ENCODE assay signal across 6 cellular contexts in genomic region chr15:20473465-20473864, GRCh38.
DNase-seq lines count a peak whose midpoint lies in the region; ATAC-seq, FAIRE-seq and TF ChIP-seq lines count a peak whose summit lies in the region.
"Not testable (repeated sequence)": the region's sequence is repeated elsewhere in the genome, so short reads cannot be mapped to it uniquely, and the experiment has no call there.

No MANE protein-coding gene starts in this region.

- in situ Hi-C loops in GM12878 (cut with MboI), result not testable (repeated sequence)

- RAD21 ChIA-PET in GM12878 (lab: Charles Lee; ENCODE audit: unreplicated experiment), result not testable (repeated sequence)

- not testable (repeated sequence) for H2AFZ ChIP-seq in GM12878 (ENCODE audit: control insufficient read depth, low read depth, low read length)

- CTCF ChIA-PET in GM12878 (lab: Yijun Ruan, JAX), result not testable (repeated sequence)

- not testable (repeated sequence) for BruUV-seq in GM12878 (replicated peaks; lab: Mats Ljungman, UMichigan)

- TF ChIP-seq RAD21 in GM12878 (IDR thresholded peaks at IDR 0.05; ENCODE audit: insufficient read depth, low read depth, low read length), result not testable (repeated sequence)

- not testable (repeated sequence) for H3K9ac ChIP-seq in GM12878 (ENCODE audit: control insufficient read depth, insufficient read depth, low read length)

- FAIRE-seq in GM12878 (lab: Jason Lieb, UNC), result not testable (repeated sequence)

- SMC1A ChIA-PET in GM12878 (lab: Charles Lee; ENCODE audit: uncharacterized antibody, unreplicated experiment), result not testable (repeated sequence)

- ATAC-seq in GM18868 (IDR thresholded peaks at IDR 0.05; ENCODE audit: unreplicated experiment) (peak; percentile 69), GM21423 (IDR thresholded peaks at IDR 0.05; ENCODE audit: unreplicated experiment) (peak; percentile 33), GM21786 (IDR thresholded peaks at IDR 0.05; ENCODE audit: unreplicated experiment) (peak; percentile 9), HG02759 (IDR thresholded peaks at IDR 0.05; ENCODE audit: unreplicated experiment) (peak; percentile 43), HG03378 (IDR thresholded peaks at IDR 0.05; ENCODE audit: unreplicated experiment) (peak; percentile 39), GM12878 (peak; percentile 64)

- not testable (repeated sequence) for TF ChIP-seq POLR2A in GM12878 (IDR thresholded peaks at IDR 0.05; ENCODE audit: low read depth, low read length)

- H3K9me3 ChIP-seq in GM12878 (replicated peaks; ENCODE audit: control insufficient read depth, insufficient read depth, low read length), result not testable (repeated sequence)

- not testable (repeated sequence) for H3K36me3 ChIP-seq in GM12878 (ENCODE audit: control insufficient read depth in 2 of 2, insufficient read depth in 2 of 2, low read length in 1 of 2)

- not testable (repeated sequence) for H3K4me3 ChIP-seq in GM12878

- H4K20me1 ChIP-seq in GM12878 (ENCODE audit: control insufficient read depth, insufficient read depth), result not testable (repeated sequence)

- not testable (repeated sequence) for H3K27me3 ChIP-seq in GM12878 (replicated peaks in 1 of 2; ENCODE audit: control insufficient read depth in 2 of 2, insufficient read depth in 2 of 2, low read length in 1 of 2)

- intact Hi-C loops in GM12878 (cut with micrococcal nuclease; ENCODE audit: unreplicated experiment), result not testable (repeated sequence)

- H3K4me1 ChIP-seq in GM12878 (ENCODE audit: control insufficient read depth, insufficient read depth, low read length), result not testable (repeated sequence)

- not testable (repeated sequence) for TF ChIP-seq CTCF in GM12878 (IDR thresholded peaks at IDR 0.05 in 2 of 3, conservative IDR thresholded peaks at IDR 0.05 in 1 of 3; ENCODE audit: control insufficient read depth in 2 of 3, extremely low read depth in 1 of 3, insufficient read depth in 1 of 3, low read depth in 3 of 3, low read length in 3 of 3)

- POLR2A ChIA-PET in GM12878 (lab: Charles Lee), result not testable (repeated sequence)

- not testable (repeated sequence) for H3K4me2 ChIP-seq in GM12878 (ENCODE audit: control insufficient read depth, insufficient read depth)

- H3K79me2 ChIP-seq in GM12878 (ENCODE audit: control insufficient read depth, insufficient read depth, low read length), result not testable (repeated sequence)

- TF ChIP-seq EP300 in GM12878 (IDR thresholded peaks at IDR 0.05; ENCODE audit: borderline replicate concordance in 1 of 2, control insufficient read depth in 1 of 2, low read depth in 2 of 2, low read length in 2 of 2), result not testable (repeated sequence)

- not testable (repeated sequence) for H3K27ac ChIP-seq in GM12878 (ENCODE audit: control insufficient read depth, insufficient read depth)

- no CpG with 5 or more reads among the region's 2 CpGs for WGBS in GM12878 (ENCODE audit: insufficient coverage, insufficient replicate concordance, low lambda C conversion rate, missing lambda C conversion rate)

- DNase-seq in GM12878 (ENCODE audit: low read depth, low spot score), result not testable (repeated sequence)

Comparison
In these comparisons a context has a peak if more than half of its experiments do, and no peak if none do; other contexts are left out.
1. ATAC-seq: peak in every context shown above with its lines; median percentile 69 in GM18868; 64 in GM12878; 43 in HG02759; 39 in HG03378; 33 in GM21423; 9 in GM21786.